In the genomic region with DNA sequence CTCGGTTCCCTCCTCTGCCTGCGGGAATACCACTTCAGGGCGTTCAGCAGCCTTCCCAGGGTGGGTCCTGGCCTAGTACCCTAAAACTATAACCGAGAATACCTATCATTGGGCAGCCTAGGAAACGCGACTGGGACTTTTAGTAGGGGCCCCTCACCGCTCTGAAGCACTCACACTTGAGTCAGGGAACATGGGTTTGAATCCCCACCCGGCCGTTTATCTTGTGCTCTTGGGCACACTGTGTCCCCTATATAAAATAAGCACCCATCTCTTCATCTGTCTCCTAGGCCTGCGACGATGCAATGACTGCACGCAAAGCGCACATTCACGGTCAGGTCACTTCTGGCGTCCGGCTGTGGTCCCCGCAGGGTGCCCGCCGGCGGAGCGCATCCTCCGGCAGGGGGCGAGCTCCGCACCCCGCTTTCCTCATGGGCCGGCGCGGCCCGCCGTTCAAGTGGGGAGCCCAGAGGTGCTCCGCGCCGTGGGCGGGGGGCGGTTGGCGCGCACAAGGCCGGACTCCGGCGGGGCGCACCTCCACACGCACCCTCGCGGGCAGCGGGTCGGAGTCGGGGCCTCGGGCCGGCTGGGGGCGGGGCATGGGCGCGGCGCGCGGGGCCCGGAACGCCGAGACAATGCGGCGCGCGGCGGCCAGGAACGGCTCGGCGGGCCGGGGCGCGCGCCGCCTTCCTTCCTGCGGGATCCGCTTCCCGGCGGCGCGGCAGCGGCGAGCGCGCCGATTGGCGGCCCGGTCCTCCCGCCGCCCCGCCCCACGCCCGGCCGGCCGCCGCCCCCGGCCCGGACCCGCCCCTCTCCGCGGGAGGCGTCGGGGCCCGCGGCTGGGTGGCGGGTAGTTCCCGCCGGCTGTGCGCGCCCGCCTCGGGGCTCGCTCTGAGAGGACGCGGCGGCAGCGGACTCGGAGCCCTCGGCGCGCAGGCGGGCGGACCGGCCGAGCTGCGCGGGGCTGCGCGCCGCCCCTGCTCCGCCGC, we compare ENCODE assay signal across 8 cellular contexts. TPM values are rescaled to one million over a fixed set of nuclear protein-coding genes. Genes with fewer than 3 reads are reported as not detected.
DNase-seq lines count a peak whose midpoint lies in the region; ATAC-seq and TF ChIP-seq lines count a peak whose summit lies in the region.

A gene (plus strand): TSS at position 850 of the 986 bp plus-strand sequence. CDS start 293 bp downstream, outside the sequence.

- peak within 1 kb of the TSS; percentile 81 for H3K4me3 Mint-ChIP-seq in MCF 10A (ENCODE audit: unreplicated experiment)

- H3K4me1 ChIP-seq in KMS-11 (ENCODE audit: low read depth, poor library complexity, severe bottlenecking): peaks cover 34% of the 10 kb centered on the region
- H3K4me1 ChIP-seq in iPS-18a (ENCODE audit: control insufficient read depth, low read depth, low read length): peaks cover 10% of the 10 kb centered on the region

- POLR2A ChIA-PET in MCF 10A (lab: Yijun Ruan, JAX): interaction anchor here (0.6 to 6.9 kb wide), 24 partner anchors 11 to 865 kb away, joined by 3 to 66 read pairs (median 4); a partner anchor contains a TSS

- CTCF ChIA-PET in MCF 10A (lab: Yijun Ruan, JAX): interaction anchor here (0.5 to 5.1 kb wide), 25 partner anchors 9 to 709 kb away, joined by 3 to 54 read pairs (median 5); a partner anchor contains a TSS

- H3K9me3 ChIP-seq in iPS-18a (ENCODE audit: control insufficient read depth, low read depth, low read length): no peaks in the 10 kb centered on the region

- H3K36me3 Mint-ChIP-seq in MCF 10A (ENCODE audit: insufficient read depth, unreplicated experiment): peaks cover 13% of the 10 kb centered on the region

- H3K27me3 ChIP-seq in KMS-11 (ENCODE audit: insufficient read depth, low read depth) (no peaks in the 10 kb centered on the region), iPS-18a (ENCODE audit: control insufficient read depth, insufficient read depth, low read length) (peaks cover 41% of the 10 kb centered on the region)

- H3K4me2 ChIP-seq in KMS-11: peak within 1 kb of the TSS; percentile 59

- peaks cover 10% of the 10 kb centered on the region for H3K4me1 Mint-ChIP-seq in MCF 10A (ENCODE audit: insufficient read depth, unreplicated experiment)

- H4K20me1 ChIP-seq in KMS-11 (ENCODE audit: insufficient read depth): no peaks in the 10 kb centered on the region

- peak within 1 kb of the TSS; percentile 99 for H2AFZ ChIP-seq in KMS-11 (ENCODE audit: low read depth)

- H3K9ac ChIP-seq in KMS-11 (peak within 1 kb of the TSS; percentile 32; the same call in 1 of the 2 replicates), iPS-18a (ENCODE audit: low read length) (peak within 1 kb of the TSS; percentile 78)

- peak; percentile 77 for TF ChIP-seq CTCF in KMS-11 (conservative IDR thresholded peaks at IDR 0.05; ENCODE audit: low read depth, low read length)
- TF ChIP-seq CTCF in MCF 10A (IDR thresholded peaks at IDR 0.05; ENCODE audit: unreplicated experiment): peak; percentile 88
- peak; percentile 71 for TF ChIP-seq CTCF in retinal pigment epithelial cell (conservative IDR thresholded peaks at IDR 0.05; ENCODE audit: low read depth, low read length)

- in situ Hi-C loops in Caki2 (cut with HindIII; ENCODE audit: low pct_unique_long_range_greater_than_20kb, low sequenced_read_pairs): no loop called here

- peak within 1 kb of the TSS; percentile 69 for H3K27ac Mint-ChIP-seq in MCF 10A (ENCODE audit: low read depth, unreplicated experiment)

- no peak within 1 kb of the TSS for H3K27ac ChIP-seq in KMS-11
- no peak within 1 kb of the TSS for H3K27ac ChIP-seq in iPS-18a (ENCODE audit: low read length)

- ATAC-seq in GM21367 (IDR thresholded peaks at IDR 0.05; ENCODE audit: unreplicated experiment): peak; percentile 69

- H3K4me3 ChIP-seq in KMS-11 (IDR thresholded peaks at IDR 0.05; ENCODE audit: insufficient read depth, low read depth, low read length) (no peak within 1 kb of the TSS), iPS-18a (ENCODE audit: low read length) (peak within 1 kb of the TSS; percentile 73), retinal pigment epithelial cell (ENCODE audit: low read length) (peak within 1 kb of the TSS; percentile 78)

- H3K79me2 ChIP-seq in KMS-11 (ENCODE audit: insufficient read depth, low read depth): no peaks in the 10 kb centered on the region

- no peaks in the 10 kb centered on the region for H3K9me3 Mint-ChIP-seq in MCF 10A (ENCODE audit: unreplicated experiment)

- H3K27me3 Mint-ChIP-seq in MCF 10A (ENCODE audit: insufficient read depth, unreplicated experiment): no peaks in the 10 kb centered on the region

- no TSS peak for BruUV-seq in MCF 10A (replicated peaks; lab: Mats Ljungman, UMichigan)

- intact Hi-C loops in MCF 10A (cut with micrococcal nuclease): loop anchor here (1.0 to 5.0 kb wide), 4 partner anchors 46 to 127 kb away; no protein-coding TSS in a partner anchor

- DNase-seq in Caki2 (ENCODE audit: low read depth) (peak; percentile 73), SK-N-DZ (ENCODE audit: low spot score) (peak; percentile 60), MCF 10A (ENCODE audit: unreplicated experiment) (peak; percentile 67), retinal pigment epithelial cell (ENCODE audit: low read depth) (no peak), foreskin melanocyte (no peak)

- no peaks in the 10 kb centered on the region for H3K36me3 ChIP-seq in KMS-11 (ENCODE audit: insufficient read depth)
- no peaks in the 10 kb centered on the region for H3K36me3 ChIP-seq in iPS-18a (ENCODE audit: control insufficient read depth, low read depth, low read length)

RNA-seq across cellular contexts. Expression of the gene that starts here (rescaled TPM):
- total RNA-seq in Caki2 (2014; rRNA removed; shearing (Covaris generic); ENCODE audit: low replicate concordance): 33.8 and 34.8 TPM in 2 replicates
- polyA plus RNA-seq in SK-N-DZ (2014; cell fraction: cytosol; rRNA removed): 14.1 and 14.7 TPM in 2 replicates
- polyA plus RNA-seq in SK-N-DZ (2014; cell fraction: nucleus; rRNA removed): 24.9 and 39.7 TPM in 2 replicates
- total RNA-seq in MCF 10A (2022): 80.8 and 89.5 TPM in 2 replicates

Comparison
In these comparisons a context has a peak if more than half of its experiments do, and no peak if none do; other contexts are left out.
1. DNase-seq: peak in Caki2 (single experiment), SK-N-DZ (single experiment) and MCF 10A (single experiment); none in retinal pigment epithelial cell (single experiment) and foreskin melanocyte (single experiment).
2. Peak in every context shown above with its lines, with median percentiles within 50 percentile points of each other: CTCF ChIP-seq.